7 cellular contexts compared by ENCODE assay signal in genomic region chr5:1479581-1480188, GRCh38. TPM values are rescaled to one million over a fixed set of nuclear protein-coding genes. Genes with fewer than 3 reads are reported as not detected.
A peak's percentile ranks its signal among the peaks of the same experiment; 100 is the strongest.
DNase-seq lines count a peak whose midpoint lies in the region; ATAC-seq and TF ChIP-seq lines count a peak whose summit lies in the region.

No MANE protein-coding gene starts in this region.

- DNase-seq in NCI-H1694 (lab: John Stamatoyannopoulos, UW), result peak; percentile 47
- DNase-seq in activated gamma-delta T cell treated with Interleukin-2 at 50 U/mL for 16 hours, result peak; percentile 38
- DNase-seq in cardiac muscle cell (ENCODE audit: low read depth in 1 of 2, low spot score in 1 of 2), result peak; percentile 30 to 82
- DNase-seq in sigmoid colon, result no peak
- no peak for DNase-seq in COLO829 (ENCODE audit: low spot score)

- TF ChIP-seq CTCF in GM12873 (IDR thresholded peaks at IDR 0.05; ENCODE audit: insufficient read depth, low read depth, low read length, missing control alignments) (peak; percentile 86), cardiac muscle cell (IDR thresholded peaks at IDR 0.05; ENCODE audit: low read depth, low read length) (peak; percentile 76), sigmoid colon (IDR thresholded peaks at IDR 0.05) (peak in 3 of 4 experiments; percentile 43 to 66 (median 44))

- no peak for TF ChIP-seq POLR2A in sigmoid colon (IDR thresholded peaks at IDR 0.05)

- H3K9me3 ChIP-seq in cardiac muscle cell (ENCODE audit: low read depth) (no peaks in the 10 kb centered on the region), sigmoid colon (no peaks in the 10 kb centered on the region)

- TF ChIP-seq EP300 in sigmoid colon (IDR thresholded peaks at IDR 0.05), result peak in 1 of 4 donors; percentile 65

- no peak for ATAC-seq in HG03159 (IDR thresholded peaks at IDR 0.05; ENCODE audit: unreplicated experiment)

- H3K27ac ChIP-seq in cardiac muscle cell (no peak overlapping the region), sigmoid colon (peak overlapping the region in 2 of 4 donors; percentile 14 to 59)

- H3K4me1 ChIP-seq in cardiac muscle cell (ENCODE audit: low read depth) (no peaks in the 10 kb centered on the region), sigmoid colon (peaks cover 0 to 11% (median 3%) of the 10 kb centered on the region in 4 donors)

- intact Hi-C loops in sigmoid colon (cut with DNase I), result loop anchor here (5.0 to 10.0 kb wide), 2 partner anchors 163 to 315 kb away; no protein-coding TSS in a partner anchor

- H3K4me3 ChIP-seq in cardiac muscle cell (no peak overlapping the region), sigmoid colon (no peak overlapping the region)

- H3K27me3 ChIP-seq in cardiac muscle cell (no peaks in the 10 kb centered on the region), sigmoid colon (no peaks in the 10 kb centered on the region)

- WGBS in sigmoid colon, 2 donors, result 31 to 41% methylated on average over 21 of the region's 21 CpGs

- peaks cover 3% of the 10 kb centered on the region for H3K36me3 ChIP-seq in cardiac muscle cell
- peaks cover 0 to 34% (median 16%) of the 10 kb centered on the region in 4 donors for H3K36me3 ChIP-seq in sigmoid colon

RNA-seq across cellular contexts. Expression of gene SLC6A3, which starts 34.4 kb away (rescaled TPM):
- 0.04 TPM in 1 of 2 replicates, not detected in the other for total RNA-seq in cardiac muscle cell
- polyA plus RNA-seq in cardiac muscle cell, result not detected in 2 replicates
- total RNA-seq in sigmoid colon, result not detected
- polyA plus RNA-seq in sigmoid colon, result under 1 TPM in 1 of 3 donors, not detected in 2; 0.06 TPM

RNA-seq across cellular contexts. Expression of gene LPCAT1, which starts 44.1 kb away (rescaled TPM):
- total RNA-seq in cardiac muscle cell, result 48.5 and 57.3 TPM in 2 replicates
- 48.8 and 57.3 TPM in 2 replicates for polyA plus RNA-seq in cardiac muscle cell
- 10 to 100 TPM; 20.6 to 24.3 (median 22.3) TPM for total RNA-seq in sigmoid colon
- polyA plus RNA-seq in sigmoid colon, result 10 to 100 TPM in 1 of 3 donors, 1 to 10 TPM in 2; 4.2 to 35.1 (median 7.8) TPM

Comparison
In these comparisons a context has a peak if more than half of its experiments do, and no peak if none do; other contexts are left out.
1. DNase-seq: peak in NCI-H1694 (single experiment), activated gamma-delta T cell treated with Interleukin-2 at 50 U/mL for 16 hours (single experiment) and cardiac muscle cell (2 of 2); none in sigmoid colon (single experiment) and COLO829 (single experiment).
2. Peak in every context shown above with its lines, with median percentiles within 50 percentile points of each other: CTCF ChIP-seq.